1 cellular context compared by ENCODE assay signal in genomic region chr11:13962198-13962561, GRCh38.
TF ChIP-seq lines count a peak whose summit lies in the region.

No MANE protein-coding gene starts in this region.

TF ChIP-seq in GM23338, 12 proteins besides CTCF, POLR2A, EP300 and RAD21 (continued from another document):
- TF ChIP-seq REST (IDR thresholded peaks at IDR 0.05; ENCODE audit: unreplicated experiment) (no peak), ZNF331 (CRISPR knock-in tag; IDR thresholded peaks at IDR 0.05; ENCODE audit: low read depth) (no peak), EZH2 (IDR thresholded peaks at IDR 0.05; ENCODE audit: low read depth, unreplicated experiment) (no peak)
